In genomic region chr6:84740385-84740784, GRCh38 we compare ENCODE assay signal across 26 cellular contexts. TPM values are rescaled to one million over a fixed set of nuclear protein-coding genes. Genes with fewer than 3 reads are reported as not detected.
"Had no signal": no experiment of that assay in that cellular context is flagged by ENCODE, and none has a peak within 500 bp of the region (broad histone marks: within the 10 kb centered on the region; RNA-seq: fewer than 3 reads in every experiment).

No MANE protein-coding gene starts in this region.

- H3K27ac Mint-ChIP-seq: naive thymus-derived CD8-positive, alpha-beta T cell; nephron; stimulated activated memory B cell treated with anti-CD40 and anti-IgM and Interleukin-4, amounts not matched to agents 10 μg/mL and 1 μg/mL and 100 μg/mL, for 72 hours; stimulated activated naive CD8-positive, alpha-beta T cell treated with anti-CD3 and anti-CD28 coated beads, Interleukin-15, amount 100 ng/mL, for 72 hours; type B pancreatic cell had no signal

- H3K36me3 Mint-ChIP-seq: naive thymus-derived CD8-positive, alpha-beta T cell; stimulated activated memory B cell treated with anti-CD40 and anti-IgM and Interleukin-4, amounts not matched to agents 10 μg/mL and 1 μg/mL and 100 μg/mL, for 72 hours; type B pancreatic cell had no signal

- H3K4me3 ChIP-seq: hepatocyte, lower lobe of right lung, pancreas, prostate gland, smooth muscle cell, tibial nerve, uterus had no signal

- H3K9me3 ChIP-seq: lower lobe of right lung, pancreas, prostate gland, tibial nerve, uterus had no signal

- H3K27ac ChIP-seq: hepatocyte, lower lobe of right lung, pancreas, prostate gland, tibial nerve, uterus had no signal

- H3K4me1 ChIP-seq: lower lobe of right lung, pancreas, prostate gland, tibial nerve, uterus had no signal

- ATAC-seq: left ventricle myocardium superior; naive thymus-derived CD8-positive, alpha-beta T cell; pancreas; right cardiac atrium; stimulated activated naive CD8-positive, alpha-beta T cell treated with anti-CD3 and anti-CD28 coated beads, Interleukin-15, amount 100 ng/mL, for 72 hours had no signal

- H3K4me1 Mint-ChIP-seq: naive thymus-derived CD8-positive, alpha-beta T cell; nephron; neural crest cell; stimulated activated memory B cell treated with anti-CD40 and anti-IgM and Interleukin-4, amounts not matched to agents 10 μg/mL and 1 μg/mL and 100 μg/mL, for 72 hours; stimulated activated naive CD8-positive, alpha-beta T cell treated with anti-CD3 and anti-CD28 coated beads, Interleukin-15, amount 100 ng/mL, for 72 hours had no signal

- H3K4me3 Mint-ChIP-seq: naive thymus-derived CD8-positive, alpha-beta T cell; nephron; neural crest cell; stimulated activated memory B cell treated with anti-CD40 and anti-IgM and Interleukin-4, amounts not matched to agents 10 μg/mL and 1 μg/mL and 100 μg/mL, for 72 hours; stimulated activated naive CD8-positive, alpha-beta T cell treated with anti-CD3 and anti-CD28 coated beads, Interleukin-15, amount 100 ng/mL, for 72 hours; type B pancreatic cell had no signal

- DNase-seq: islet precursor cell; left ventricle myocardium superior; lower lobe of right lung; naive thymus-derived CD8-positive, alpha-beta T cell; nucleus accumbens; pancreas; posterior cingulate gyrus; retina; right cardiac atrium; stimulated activated CD4-positive, alpha-beta T cell treated with anti-CD3 and anti-CD28 coated beads, Interleukin-1b, Interleukin-23, amount 100 ng/mL, for 48 hours; stimulated activated CD4-positive, alpha-beta T cell treated with anti-CD3 and anti-CD28 coated beads, Interleukin-2, amount 100 ng/mL, for 48 hours; stimulated activated CD4-positive, alpha-beta T cell treated with anti-CD3 and anti-CD28 coated beads, Interleukin-4, amount 100 ng/mL, for 4 hours; stimulated activated CD8-positive, alpha-beta memory T cell treated with anti-CD3 and anti-CD28 coated beads, Interleukin-4, amount 100 ng/mL, for 48 hours; stimulated activated naive CD4-positive, alpha-beta T cell treated with Interleukin-2 at 50 U/mL for 16 hours; stimulated activated naive CD8-positive, alpha-beta T cell treated with anti-CD3 and anti-CD28 coated beads, Interleukin-15, amount 100 ng/mL, for 72 hours; substantia nigra; uterus had no signal

- H3K9me3 Mint-ChIP-seq: nephron; neural crest cell; stimulated activated memory B cell treated with anti-CD40 and anti-IgM and Interleukin-4, amounts not matched to agents 10 μg/mL and 1 μg/mL and 100 μg/mL, for 72 hours; stimulated activated naive CD8-positive, alpha-beta T cell treated with anti-CD3 and anti-CD28 coated beads, Interleukin-15, amount 100 ng/mL, for 72 hours; type B pancreatic cell had no signal

- H3K27me3 Mint-ChIP-seq: stimulated activated memory B cell treated with anti-CD40 and anti-IgM and Interleukin-4, amounts not matched to agents 10 μg/mL and 1 μg/mL and 100 μg/mL, for 72 hours had no signal

- H3K27me3 ChIP-seq: hepatocyte, tibial nerve, uterus had no signal

- H3K36me3 ChIP-seq: lower lobe of right lung, pancreas, prostate gland, uterus had no signal

RNA-seq across cellular contexts. Expression of gene TBX18, which starts 24.0 kb away (rescaled TPM):
- total RNA-seq: mammary epithelial cell; naive thymus-derived CD8-positive, alpha-beta T cell had no signal
